22 cellular contexts compared by ENCODE assay signal in the genomic region with DNA sequence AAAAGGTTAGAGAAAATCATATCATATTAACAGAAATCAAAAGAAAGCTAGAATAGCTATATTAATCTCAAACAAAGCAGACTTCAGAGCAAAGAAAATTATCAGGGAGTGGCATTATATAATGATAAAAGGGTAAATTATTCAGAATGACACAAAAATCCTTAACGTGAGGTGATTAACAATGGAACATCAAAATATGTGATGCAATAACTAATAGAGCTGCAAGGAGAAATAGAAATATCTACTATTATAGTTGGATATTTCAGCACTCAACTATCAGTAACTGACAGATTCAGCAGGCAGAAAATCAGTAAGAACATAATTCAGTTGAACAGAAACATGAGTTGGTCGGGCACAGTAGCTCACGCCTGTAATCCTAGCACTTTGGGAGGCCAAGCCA.
DNase-seq lines count a peak whose midpoint lies in the region; ATAC-seq, FAIRE-seq and TF ChIP-seq lines count a peak whose summit lies in the region.
"Had no signal": no experiment of that assay in that cellular context is flagged by ENCODE, and none has a peak within 500 bp of the region (broad histone marks: within the 10 kb centered on the region; RNA-seq: fewer than 3 reads in every experiment).

No MANE protein-coding gene starts in this region.

- H4K91ac ChIP-seq in IMR-90 (ENCODE audit: insufficient read depth, low read depth, low read length): no peak overlapping the region

- H4K8ac ChIP-seq in IMR-90 (ENCODE audit: low read depth in 2 of 2, low read length in 2 of 2): no peak overlapping the region

- H3K36me3 ChIP-seq in IMR-90 (ENCODE audit: control insufficient read depth, insufficient read depth, low read length) (no peaks in the 10 kb centered on the region), K562 (ENCODE audit: control insufficient read depth, insufficient read depth, low read length) (no peaks in the 10 kb centered on the region), body of pancreas (replicated peaks in 1 of 2; ENCODE audit: insufficient read depth in 1 of 2, low read depth in 2 of 2) (no peaks in the 10 kb centered on the region)
- H3K36me3 ChIP-seq: BE2C, BLaER1 had no signal

- no peak overlapping the region for H3K18ac ChIP-seq in IMR-90 (ENCODE audit: low read depth, low read length)

- H3K27me3 ChIP-seq in IMR-90 (ENCODE audit: control insufficient read depth, insufficient read depth, low read length): no peaks in the 10 kb centered on the region
- no peaks in the 10 kb centered on the region for H3K27me3 ChIP-seq in K562 (ENCODE audit: control insufficient read depth in 2 of 2, insufficient read depth in 2 of 2, low read length in 2 of 2)
- H3K27me3 ChIP-seq in body of pancreas: no peaks in the 10 kb centered on the region
- H3K27me3 ChIP-seq: BE2C, BLaER1 had no signal

- no peak overlapping the region for H4K5ac ChIP-seq in IMR-90 (ENCODE audit: low read depth, low read length)

- H3K9ac ChIP-seq in IMR-90 (ENCODE audit: low read depth, low read length): no peak overlapping the region
- H3K9ac ChIP-seq in K562 (ENCODE audit: insufficient read depth in 1 of 2, low read depth in 2 of 2, low read length in 2 of 2): no peak overlapping the region
- H3K9ac ChIP-seq: BLaER1 had no signal

- CTCF ChIA-PET in Calu3 (lab: Charles Lee) (no interaction called here), IMR-90 (lab: Yijun Ruan, JAX) (no interaction called here), K562 (lab: Yijun Ruan, JAX; ENCODE audit: low intra/inter-chr PET ratio) (no interaction called here)

- H3K27ac ChIP-seq in IMR-90 (ENCODE audit: insufficient read depth, low read length) (no peak overlapping the region), K562 (ENCODE audit: extremely low read depth, low read depth, low read length) (no peak overlapping the region), body of pancreas (no peak overlapping the region)
- H3K27ac ChIP-seq: BLaER1 had no signal

- H3K23ac ChIP-seq in IMR-90 (ENCODE audit: low read depth, low read length): no peak overlapping the region

- H3K4me1 ChIP-seq in IMR-90 (ENCODE audit: control insufficient read depth, insufficient read depth, low read length) (no peaks in the 10 kb centered on the region), K562 (replicated peaks in 1 of 2; ENCODE audit: control insufficient read depth in 2 of 2, insufficient read depth in 2 of 2, low read length in 2 of 2) (no peaks in the 10 kb centered on the region), body of pancreas (no peaks in the 10 kb centered on the region)
- H3K4me1 ChIP-seq: BE2C, BLaER1 had no signal

- no peak overlapping the region for H2BK15ac ChIP-seq in IMR-90 (ENCODE audit: low read depth, low read length)

- H3K4me3 Mint-ChIP-seq in Calu3 (ENCODE audit: low read depth, unreplicated experiment): no peak overlapping the region
- no peak overlapping the region for H3K4me3 Mint-ChIP-seq in activated CD4-positive, alpha-beta T cell treated with anti-CD3 and anti-CD28 coated beads, Interleukin-2, amount 10 ng/mL, durations not matched to agents 24 days and 14 days
- H3K4me3 Mint-ChIP-seq: CD14-positive monocyte; CD4-positive, alpha-beta memory T cell; CD4-positive, CD25-positive, alpha-beta regulatory T cell; CD8-positive, alpha-beta memory T cell had no signal

- TF ChIP-seq EP300 in K562 (IDR thresholded peaks at IDR 0.05; ENCODE audit: low read length): no peak

- POLR2A ChIA-PET in IMR-90 (lab: Charles Lee; ENCODE audit: unreplicated experiment): no interaction called here
- POLR2A ChIA-PET in K562 (lab: Yijun Ruan, JAX): no interaction called here

- no peaks in the 10 kb centered on the region for H3K79me2 ChIP-seq in K562 (ENCODE audit: control insufficient read depth, insufficient read depth, low read length)

- H3K9me3 Mint-ChIP-seq in Calu3 (ENCODE audit: low read depth, unreplicated experiment): peaks cover 4% of the 10 kb centered on the region
- H3K9me3 Mint-ChIP-seq in activated CD4-positive, alpha-beta T cell treated with anti-CD3 and anti-CD28 coated beads, Interleukin-2, amount 10 ng/mL, durations not matched to agents 24 days and 14 days: no peaks in the 10 kb centered on the region

- no peaks in the 10 kb centered on the region for H3K9me1 ChIP-seq in IMR-90 (ENCODE audit: insufficient read depth, low read length)
- H3K9me1 ChIP-seq in K562 (ENCODE audit: control insufficient read depth, insufficient read depth, low read length): no peaks in the 10 kb centered on the region

- no peak overlapping the region for H2BK120ac ChIP-seq in IMR-90 (ENCODE audit: low read depth, low read length)

- H3K27ac Mint-ChIP-seq in Calu3 (ENCODE audit: unreplicated experiment): peak overlapping the region; percentile 35
- H3K27ac Mint-ChIP-seq in activated CD4-positive, alpha-beta T cell treated with anti-CD3 and anti-CD28 coated beads, Interleukin-2, amount 10 ng/mL, durations not matched to agents 24 days and 14 days: no peak overlapping the region
- H3K27ac Mint-ChIP-seq: CD14-positive monocyte; CD4-positive, alpha-beta memory T cell; CD4-positive, CD25-positive, alpha-beta regulatory T cell; CD8-positive, alpha-beta memory T cell had no signal

- H4K20me1 ChIP-seq in IMR-90 (ENCODE audit: insufficient read depth, low read length): no peaks in the 10 kb centered on the region
- no peaks in the 10 kb centered on the region for H4K20me1 ChIP-seq in K562 (replicated peaks; ENCODE audit: control insufficient read depth, insufficient read depth, low read length)
- H4K20me1 ChIP-seq: BLaER1 had no signal

- 60% methylated on average over 2 of the region's 3 CpGs; no CpG with 5 or more reads in 1 of the 2 experiments for WGBS in IMR-90 (ENCODE audit: extremely low coverage in 2 of 2, insufficient read length in 1 of 2), 2 experiments
- WGBS in K562 (ENCODE audit: insufficient coverage, low coverage, missing lambda C conversion rate): 5% methylated on average over 3 of the region's 3 CpGs
- 73 to 82% methylated on average over 3 of the region's 3 CpGs for WGBS in body of pancreas, 2 donors

- TF ChIP-seq RAD21 in IMR-90 (IDR thresholded peaks at IDR 0.05; ENCODE audit: low read length): no peak
- no peak for TF ChIP-seq RAD21 in K562 (CRISPR knock-in tag; conservative IDR thresholded peaks at IDR 0.05 in 1 of 2, IDR thresholded peaks at IDR 0.05 in 1 of 2)

- H3K9me3 ChIP-seq in IMR-90 (ENCODE audit: control insufficient read depth, insufficient read depth, low read length) (peaks cover 2% of the 10 kb centered on the region; the same call in 1 of the 2 replicates), K562 (replicated peaks; ENCODE audit: control insufficient read depth, insufficient read depth, low read depth, low read length) (no peaks in the 10 kb centered on the region; the same call in 1 of the 2 replicates), body of pancreas (no peaks in the 10 kb centered on the region)
- H3K9me3 ChIP-seq: BE2C had no signal

- H2AK5ac ChIP-seq in IMR-90 (ENCODE audit: low read depth, low read length): no peak overlapping the region

- no peaks in the 10 kb centered on the region for H3K27me3 Mint-ChIP-seq in Calu3 (ENCODE audit: unreplicated experiment)
- no peaks in the 10 kb centered on the region for H3K27me3 Mint-ChIP-seq in activated CD4-positive, alpha-beta T cell treated with anti-CD3 and anti-CD28 coated beads, Interleukin-2, amount 10 ng/mL, durations not matched to agents 24 days and 14 days
- H3K27me3 Mint-ChIP-seq: CD4-positive, alpha-beta memory T cell; CD4-positive, CD25-positive, alpha-beta regulatory T cell; CD8-positive, alpha-beta memory T cell had no signal

- DNase-seq in Calu3 (no peak), IMR-90 (no peak), K562 (ENCODE audit: extremely low read depth in 1 of 4, low spot score in 3 of 4) (no peak), body of pancreas (no peak), Right ventricle myocardium superior (no peak)
- no peak for DNase-seq in activated CD4-positive, alpha-beta T cell treated with anti-CD3 and anti-CD28 coated beads, Interleukin-2, amount 10 ng/mL, durations not matched to agents 24 days and 14 days
- DNase-seq: 8988T; ACHN; BE2C; C1 segment of cervical spinal cord; CD4-positive, alpha-beta memory T cell; CD4-positive, CD25-positive, alpha-beta regulatory T cell; CD8-positive, alpha-beta memory T cell; COR-L47; DMS79 treated with DMSO at 0.1 percent for 48 hours; GF-D8 had no signal

- no peak for ATAC-seq in IMR-90 (ENCODE audit: low read depth)
- ATAC-seq in K562: no peak
- ATAC-seq in body of pancreas: no peak
- ATAC-seq in Right ventricle myocardium superior (ENCODE audit: poor library complexity): no peak

- H3K36me3 Mint-ChIP-seq in Calu3 (ENCODE audit: insufficient read depth, unreplicated experiment): no peaks in the 10 kb centered on the region
- H3K36me3 Mint-ChIP-seq in activated CD4-positive, alpha-beta T cell treated with anti-CD3 and anti-CD28 coated beads, Interleukin-2, amount 10 ng/mL, durations not matched to agents 24 days and 14 days (ENCODE audit: low read depth): no peaks in the 10 kb centered on the region
- H3K36me3 Mint-ChIP-seq: CD14-positive monocyte; CD4-positive, alpha-beta memory T cell; CD4-positive, CD25-positive, alpha-beta regulatory T cell; CD8-positive, alpha-beta memory T cell had no signal

- H2AK9ac ChIP-seq in IMR-90 (replicated peaks; ENCODE audit: low read depth, low read length, poor library complexity): no peak overlapping the region

- H3K4me3 ChIP-seq in IMR-90 (ENCODE audit: insufficient read depth, low read depth, low read length) (no peak overlapping the region), K562 (no peak overlapping the region), body of pancreas (no peak overlapping the region)
- H3K4me3 ChIP-seq: BLaER1 had no signal

- dilution Hi-C loops in IMR-90 (cut with HindIII; ENCODE audit: low sequenced_read_pairs, unreplicated experiment): no loop called here

- FAIRE-seq in K562 (lab: Jason Lieb, UNC): no peak
- FAIRE-seq: A204.1, G401.6, GM12891, GM19239 had no signal

- no peaks in the 10 kb centered on the region for H3K79me1 ChIP-seq in IMR-90 (ENCODE audit: low read depth in 1 of 2, low read length in 2 of 2)

- BruUV-seq in Calu3 (replicated peaks; lab: Mats Ljungman, UMichigan) (no TSS peak), IMR-90 (replicated peaks; lab: Mats Ljungman, UMichigan) (no TSS peak), K562 (replicated peaks; lab: Mats Ljungman, UMichigan) (no TSS peak)

- TF ChIP-seq POLR2A in IMR-90 (IDR thresholded peaks at IDR 0.05; ENCODE audit: low read depth, low read length) (no peak), K562 (conservative IDR thresholded peaks at IDR 0.05) (no peak), body of pancreas (IDR thresholded peaks at IDR 0.05) (no peak)

- intact Hi-C loops in Calu3 (cut with micrococcal nuclease; ENCODE audit: unreplicated experiment): no loop called here
- intact Hi-C loops in IMR-90 (cut with micrococcal nuclease): no loop called here
- intact Hi-C loops in K562 (cut with micrococcal nuclease): no loop called here
- intact Hi-C loops in body of pancreas (cut with DNase I): no loop called here
- intact Hi-C loops in activated CD4-positive, alpha-beta T cell treated with anti-CD3 and anti-CD28 coated beads, Interleukin-2, amount 10 ng/mL, durations not matched to agents 24 days and 14 days (cut with micrococcal nuclease): no loop called here
- intact Hi-C loops in Right ventricle myocardium superior (cut with DNase I): no loop called here

- no peak overlapping the region for H2AFZ ChIP-seq in IMR-90 (replicated peaks; ENCODE audit: low read length, poor library complexity)
- H2AFZ ChIP-seq in K562 (ENCODE audit: low read depth, low read length): no peak overlapping the region

- H3K14ac ChIP-seq in IMR-90 (replicated peaks; ENCODE audit: low read depth, low read length): no peak overlapping the region

- TF ChIP-seq CTCF in Calu3 (IDR thresholded peaks at IDR 0.05; ENCODE audit: unreplicated experiment) (no peak), IMR-90 (conservative IDR thresholded peaks at IDR 0.05; ENCODE audit: low read depth, low read length) (no peak), K562 (IDR thresholded peaks at IDR 0.05 in 2 of 3, conservative IDR thresholded peaks at IDR 0.05 in 1 of 3; ENCODE audit: insufficient read depth in 2 of 3, low read depth in 1 of 3, low read length in 3 of 3) (no peak), body of pancreas (IDR thresholded peaks at IDR 0.05) (no peak)

- no peak overlapping the region for H3K4ac ChIP-seq in IMR-90 (ENCODE audit: low read depth, low read length)

- H3K4me1 Mint-ChIP-seq in Calu3 (ENCODE audit: low read depth, unreplicated experiment): no peaks in the 10 kb centered on the region
- H3K4me1 Mint-ChIP-seq in activated CD4-positive, alpha-beta T cell treated with anti-CD3 and anti-CD28 coated beads, Interleukin-2, amount 10 ng/mL, durations not matched to agents 24 days and 14 days: no peaks in the 10 kb centered on the region
- H3K4me1 Mint-ChIP-seq: CD14-positive monocyte; CD4-positive, alpha-beta memory T cell; CD4-positive, CD25-positive, alpha-beta regulatory T cell; CD8-positive, alpha-beta memory T cell had no signal

- no peak overlapping the region for H2BK20ac ChIP-seq in IMR-90 (ENCODE audit: low read depth, low read length)

- no peak overlapping the region for H2BK5ac ChIP-seq in IMR-90 (ENCODE audit: low read depth, low read length, poor library complexity, severe bottlenecking)

- H3K4me2 ChIP-seq in IMR-90 (ENCODE audit: low read depth, low read length): no peak overlapping the region
- H3K4me2 ChIP-seq in K562 (ENCODE audit: insufficient read depth, low read length): no peak overlapping the region
- H3K4me2 ChIP-seq: BLaER1 had no signal

- in situ Hi-C loops in IMR-90 (cut with MboI; ENCODE audit: low sequenced_read_pairs): no loop called here
- in situ Hi-C loops in K562 (cut with MboI): no loop called here

- no peak overlapping the region for H3K56ac ChIP-seq in IMR-90 (ENCODE audit: extremely low read depth, insufficient read depth, low read length)
